In genomic region chr2:196230051-196230450, GRCh38 we compare ENCODE assay signal across 12 cellular contexts. TPM values are rescaled to one million over a fixed set of nuclear protein-coding genes. Genes with fewer than 3 reads are reported as not detected.
DNase-seq lines count a peak whose midpoint lies in the region; ATAC-seq and TF ChIP-seq lines count a peak whose summit lies in the region.
"Had no signal": no experiment of that assay in that cellular context is flagged by ENCODE, and none has a peak within 500 bp of the region (broad histone marks: within the 10 kb centered on the region; RNA-seq: fewer than 3 reads in every experiment).

No MANE protein-coding gene starts in this region.

- H3K4me1 ChIP-seq in uterus: no peaks in the 10 kb centered on the region

- in situ Hi-C loops in brain microvascular endothelial cell (cut with HindIII; ENCODE audit: low pct_ligation_motif_present, low sequenced_read_pairs): no loop called here

- H3K27me3 Mint-ChIP-seq in activated CD8-positive, alpha-beta T cell treated with anti-CD3 and anti-CD28 coated beads for 36 hours: no peaks in the 10 kb centered on the region

- no peaks in the 10 kb centered on the region for H3K9me3 ChIP-seq in uterus

- H3K36me3 ChIP-seq in brain microvascular endothelial cell (replicated peaks) (no peaks in the 10 kb centered on the region), uterus (no peaks in the 10 kb centered on the region)

- intact Hi-C loops in activated CD8-positive, alpha-beta T cell treated with anti-CD3 and anti-CD28 coated beads for 36 hours (cut with micrococcal nuclease): no loop called here
- intact Hi-C loops in uterus (cut with DNase I; ENCODE audit: low total_unique reads): no loop called here

- H3K4me3 Mint-ChIP-seq in activated CD8-positive, alpha-beta T cell treated with anti-CD3 and anti-CD28 coated beads for 36 hours: peak overlapping the region; percentile 64
- peak overlapping the region; percentile 59 for H3K4me3 Mint-ChIP-seq in stimulated activated effector memory CD8-positive, alpha-beta T cell treated with anti-CD3 and anti-CD28 coated beads, Interleukin-12 subunit alpha, Interleukin-12 subunit beta, amount 100 ng/mL, for 72 hours

- POLR2A ChIA-PET in activated CD8-positive, alpha-beta T cell treated with anti-CD3 and anti-CD28 coated beads for 36 hours (lab: Charles Lee): interaction anchor here (0.6 to 6.6 kb wide), 12 partner anchors 10 to 76 kb away, joined by 3 to 47 read pairs (median 4); partner anchors contain the start of gene STK17B

- TF ChIP-seq POLR2A in uterus (IDR thresholded peaks at IDR 0.05): no peak

- H3K4me1 Mint-ChIP-seq in activated CD8-positive, alpha-beta T cell treated with anti-CD3 and anti-CD28 coated beads for 36 hours (ENCODE audit: low read depth): peaks cover 89% of the 10 kb centered on the region
- H3K4me1 Mint-ChIP-seq in stimulated activated effector memory CD8-positive, alpha-beta T cell treated with anti-CD3 and anti-CD28 coated beads, Interleukin-12 subunit alpha, Interleukin-12 subunit beta, amount 100 ng/mL, for 72 hours: peaks cover 71% of the 10 kb centered on the region

- ATAC-seq in activated CD8-positive, alpha-beta T cell treated with anti-CD3 and anti-CD28 coated beads for 36 hours: peak; percentile 34
- ATAC-seq in stimulated activated effector memory CD8-positive, alpha-beta T cell treated with anti-CD3 and anti-CD28 coated beads, Interleukin-12 subunit alpha, Interleukin-12 subunit beta, amount 100 ng/mL, for 72 hours: peak; percentile 48
- ATAC-seq: HCT116 had no signal

- H3K9me3 Mint-ChIP-seq in activated CD8-positive, alpha-beta T cell treated with anti-CD3 and anti-CD28 coated beads for 36 hours: peaks cover 2% of the 10 kb centered on the region
- no peaks in the 10 kb centered on the region for H3K9me3 Mint-ChIP-seq in stimulated activated effector memory CD8-positive, alpha-beta T cell treated with anti-CD3 and anti-CD28 coated beads, Interleukin-12 subunit alpha, Interleukin-12 subunit beta, amount 100 ng/mL, for 72 hours

- CTCF ChIA-PET in activated CD8-positive, alpha-beta T cell treated with anti-CD3 and anti-CD28 coated beads for 36 hours (lab: Charles Lee): interaction anchor here (0.7 to 9.2 kb wide), 4 partner anchors 10 to 47 kb away, joined by 3 to 65 read pairs (median 30); no protein-coding TSS in a partner anchor

- H3K27me3 ChIP-seq in brain microvascular endothelial cell (replicated peaks) (no peaks in the 10 kb centered on the region), uterus (no peaks in the 10 kb centered on the region)

- no peak for TF ChIP-seq CTCF in activated CD8-positive, alpha-beta T cell treated with anti-CD3 and anti-CD28 coated beads for 36 hours (IDR thresholded peaks at IDR 0.05)
- TF ChIP-seq CTCF in brain microvascular endothelial cell (IDR thresholded peaks at IDR 0.05; ENCODE audit: low read depth, low read length, missing control alignments) (no peak), uterus (IDR thresholded peaks at IDR 0.05) (no peak)

- H3K36me3 Mint-ChIP-seq in activated CD8-positive, alpha-beta T cell treated with anti-CD3 and anti-CD28 coated beads for 36 hours (ENCODE audit: low read depth): peaks cover 11% of the 10 kb centered on the region
- H3K36me3 Mint-ChIP-seq in stimulated activated effector memory CD8-positive, alpha-beta T cell treated with anti-CD3 and anti-CD28 coated beads, Interleukin-12 subunit alpha, Interleukin-12 subunit beta, amount 100 ng/mL, for 72 hours: peaks cover 7% of the 10 kb centered on the region

- peak overlapping the region; percentile 97 for H3K27ac Mint-ChIP-seq in activated CD8-positive, alpha-beta T cell treated with anti-CD3 and anti-CD28 coated beads for 36 hours
- peak overlapping the region; percentile 78 for H3K27ac Mint-ChIP-seq in stimulated activated effector memory CD8-positive, alpha-beta T cell treated with anti-CD3 and anti-CD28 coated beads, Interleukin-12 subunit alpha, Interleukin-12 subunit beta, amount 100 ng/mL, for 72 hours

- H3K27ac ChIP-seq in brain microvascular endothelial cell: no peak overlapping the region
- H3K27ac ChIP-seq in uterus: no peak overlapping the region
- H3K27ac ChIP-seq: PC-9 had no signal

- DNase-seq in T follicular helper cell (ENCODE audit: low read depth) (peak; percentile 62), brain microvascular endothelial cell (no peak), uterus (no peak), RPMI8226 (no peak)
- peak; percentile 71 for DNase-seq in activated CD8-positive, alpha-beta T cell treated with anti-CD3 and anti-CD28 coated beads for 36 hours
- DNase-seq in central memory CD4-positive, alpha-beta T cell: peak; percentile 84
- no peak for DNase-seq in stimulated activated effector memory CD8-positive, alpha-beta T cell treated with anti-CD3 and anti-CD28 coated beads, Interleukin-12 subunit alpha, Interleukin-12 subunit beta, amount 100 ng/mL, for 72 hours (ENCODE audit: low spot score in 2 of 2)
- no peak for DNase-seq in NK-92 treated with Interleukin-12 subunit alpha and Interleukin-12 subunit beta, amount 100 ng/mL, for 24 hours (lab: John Stamatoyannopoulos, UW)
- DNase-seq: hippocampal formation, NCI-H2029, PC-9 had no signal

- no peak overlapping the region for H3K4me3 ChIP-seq in brain microvascular endothelial cell (ENCODE audit: low read depth, low read length)
- H3K4me3 ChIP-seq in uterus: no peak overlapping the region
- H3K4me3 ChIP-seq: PC-9 had no signal

RNA-seq across cellular contexts. Expression of gene STK17B, which starts 58.7 kb away (rescaled TPM):
- total RNA-seq in activated CD8-positive, alpha-beta T cell treated with anti-CD3 and anti-CD28 coated beads for 36 hours: 100 to 1,000 TPM; 237 to 250 TPM
- 10 to 100 TPM in 3 of 4 donors, 1 to 10 TPM in 1; 7.2 to 28.2 (median 26.8) TPM for total RNA-seq in uterus

Comparison
In these comparisons a context has a peak if more than half of its experiments do, and no peak if none do; other contexts are left out.
1. DNase-seq: peak in T follicular helper cell (single experiment), activated CD8-positive, alpha-beta T cell treated with anti-CD3 and anti-CD28 coated beads for 36 hours (single experiment) and central memory CD4-positive, alpha-beta T cell (single experiment); none in stimulated activated effector memory CD8-positive, alpha-beta T cell treated with anti-CD3 and anti-CD28 coated beads, Interleukin-12 subunit alpha, Interleukin-12 subunit beta, amount 100 ng/mL, for 72 hours (0 of 2), brain microvascular endothelial cell (single experiment), NK-92 treated with Interleukin-12 subunit alpha and Interleukin-12 subunit beta, amount 100 ng/mL, for 24 hours (single experiment), uterus (0 of 2) and RPMI8226 (single experiment).
2. RNA of gene STK17B, which starts 58.7 kb away (total RNA-seq): 237 to 250 TPM in activated CD8-positive, alpha-beta T cell treated with anti-CD3 and anti-CD28 coated beads for 36 hours; 7.2 to 28.2 TPM in uterus; every median in the first group is over 4 times any median in the second.